21 cellular contexts compared by ENCODE assay signal in the genomic region with DNA sequence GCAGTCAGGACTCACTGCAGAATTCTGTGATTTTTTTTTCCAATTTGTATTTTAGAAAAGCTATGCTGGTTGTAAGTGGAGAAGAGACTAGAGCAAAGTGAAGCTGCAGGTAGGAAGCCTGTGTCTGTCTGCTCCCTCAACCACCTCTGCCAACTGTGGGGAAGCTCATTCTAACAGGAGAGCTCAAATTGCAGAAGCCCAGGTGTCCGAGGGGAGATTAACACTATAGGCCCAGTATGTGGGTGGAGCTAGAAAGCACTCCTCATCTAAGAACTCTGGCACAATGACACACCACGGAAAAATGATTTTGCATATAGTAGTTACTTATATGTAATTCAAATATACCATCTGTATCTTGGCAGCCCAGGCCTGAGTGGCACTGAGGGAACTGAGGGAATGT. TPM values are rescaled to one million over a fixed set of nuclear protein-coding genes. Genes with fewer than 3 reads are reported as not detected.
"Had no signal": no experiment of that assay in that cellular context is flagged by ENCODE, and none has a peak within 500 bp of the region (broad histone marks: within the 10 kb centered on the region; RNA-seq: fewer than 3 reads in every experiment).

No MANE protein-coding gene starts in this region.

RNA-seq across cellular contexts. Expression of gene GSTA3, which starts 13.7 kb away (rescaled TPM):
- total RNA-seq: dermis microvascular lymphatic vessel endothelial cell, esophagus mucosa, gastroesophageal sphincter, heart left ventricle, hepatocyte, kidney, left lobe of liver, liver, mononuclear cell, natural killer cell, occipital lobe, posterior vena cava, pulmonary artery endothelial cell, spleen, thoracic aorta, tibial nerve, upper lobe of right lung, vagina had no signal
- polyA plus RNA-seq: heart left ventricle, hepatocyte, liver, neural cell, spleen had no signal

RNA-seq across cellular contexts. Expression of gene GSTA5, which starts 55.1 kb away (rescaled TPM):
- total RNA-seq: dermis microvascular lymphatic vessel endothelial cell, esophagus mucosa, gastroesophageal sphincter, heart left ventricle, hepatocyte, kidney, left lobe of liver, liver, lung, mononuclear cell, natural killer cell, occipital lobe, ovary, posterior vena cava, pulmonary artery endothelial cell, spleen, thoracic aorta, tibial nerve, upper lobe of right lung, vagina had no signal
- polyA plus RNA-seq: heart left ventricle, hepatocyte, liver, neural cell, ovary, spleen had no signal
